Comparison of ENCODE assay signal across 16 cellular contexts in genomic region chr17:56206351-56206750, GRCh38. TPM values are rescaled to one million over a fixed set of nuclear protein-coding genes. Genes with fewer than 3 reads are reported as not detected.
A peak's percentile ranks its signal among the peaks of the same experiment; 100 is the strongest.
DNase-seq lines count a peak whose midpoint lies in the region; ATAC-seq and TF ChIP-seq lines count a peak whose summit lies in the region.
"Had no signal": no experiment of that assay in that cellular context is flagged by ENCODE, and none has a peak within 500 bp of the region (broad histone marks: within the 10 kb centered on the region; RNA-seq: fewer than 3 reads in every experiment).

No MANE protein-coding gene starts in this region.

- no peak for TF ChIP-seq POLR2A in ovary (IDR thresholded peaks at IDR 0.05)

- no peak overlapping the region for H3K56ac ChIP-seq in mesendoderm (ENCODE audit: low read length)

- H3K9ac ChIP-seq in Loucy (ENCODE audit: low read depth, low read length, poor library complexity, severe bottlenecking) (no peak overlapping the region), mesendoderm (ENCODE audit: low read length) (no peak overlapping the region)
- H3K9ac ChIP-seq: BLaER1 treated with 17β-estradiol and CSF1 and Interleukin-3, amounts not matched to agents 10 nM and 100 nM had no signal

- DNase-seq in activated naive CD8-positive, alpha-beta T cell treated with anti-CD3 and anti-CD28 coated beads for 36 hours: peak; percentile 4
- DNase-seq in activated naive CD8-positive, alpha-beta T cell treated with anti-CD3 and anti-CD28 coated beads, Interleukin-2, amount 50 U/mL, for 24 hours: no peak
- DNase-seq in mesendoderm: peak; percentile 7
- DNase-seq in NCI-H146 (lab: John Stamatoyannopoulos, UW): no peak
- no peak for DNase-seq in ovary
- DNase-seq: ACHN; Calu3; CD4-positive, CD25-positive, alpha-beta regulatory T cell; DMS 273 treated with DMSO at 0.1 percent for 48 hours; EL; H7 had no signal

- intact Hi-C loops in ovary (cut with DNase I): no loop called here

- H3K36me3 ChIP-seq in Loucy (ENCODE audit: insufficient read depth, low read length) (no peaks in the 10 kb centered on the region), mesendoderm (ENCODE audit: control insufficient read depth, insufficient read depth, low read length) (no peaks in the 10 kb centered on the region), ovary (no peaks in the 10 kb centered on the region)
- H3K36me3 ChIP-seq: BLaER1 treated with 17β-estradiol and CSF1 and Interleukin-3, amounts not matched to agents 10 nM and 100 nM had no signal

- no peak overlapping the region for H3K18ac ChIP-seq in mesendoderm (ENCODE audit: low read length)

- no peak overlapping the region for H3K27ac Mint-ChIP-seq in activated naive CD8-positive, alpha-beta T cell treated with anti-CD3 and anti-CD28 coated beads for 36 hours
- H3K27ac Mint-ChIP-seq in activated naive CD8-positive, alpha-beta T cell treated with anti-CD3 and anti-CD28 coated beads, Interleukin-2, amount 50 U/mL, for 24 hours: no peak overlapping the region
- H3K27ac Mint-ChIP-seq: CD4-positive, CD25-positive, alpha-beta regulatory T cell; GM23338 had no signal

- H3K27me3 Mint-ChIP-seq in activated naive CD8-positive, alpha-beta T cell treated with anti-CD3 and anti-CD28 coated beads for 36 hours: no peaks in the 10 kb centered on the region
- H3K27me3 Mint-ChIP-seq in activated naive CD8-positive, alpha-beta T cell treated with anti-CD3 and anti-CD28 coated beads, Interleukin-2, amount 50 U/mL, for 24 hours: no peaks in the 10 kb centered on the region

- TF ChIP-seq CTCF in Loucy (conservative IDR thresholded peaks at IDR 0.05; ENCODE audit: low read length) (no peak), ovary (IDR thresholded peaks at IDR 0.05) (no peak)

- H3K9me2 ChIP-seq in Loucy (replicated peaks; ENCODE audit: low read depth, low read length): no peaks in the 10 kb centered on the region

- no peak overlapping the region for H2BK15ac ChIP-seq in mesendoderm (replicated peaks; ENCODE audit: low read depth)

- H3K4me1 Mint-ChIP-seq in activated naive CD8-positive, alpha-beta T cell treated with anti-CD3 and anti-CD28 coated beads for 36 hours: peaks cover 10% of the 10 kb centered on the region
- H3K4me1 Mint-ChIP-seq in activated naive CD8-positive, alpha-beta T cell treated with anti-CD3 and anti-CD28 coated beads, Interleukin-2, amount 50 U/mL, for 24 hours: peaks cover 7% of the 10 kb centered on the region
- H3K4me1 Mint-ChIP-seq: GM23338 had no signal

- H2AK5ac ChIP-seq in mesendoderm (ENCODE audit: low read length): no peak overlapping the region

- peaks cover 11% of the 10 kb centered on the region for H3K9me3 Mint-ChIP-seq in activated naive CD8-positive, alpha-beta T cell treated with anti-CD3 and anti-CD28 coated beads for 36 hours
- peaks cover 10% of the 10 kb centered on the region for H3K9me3 Mint-ChIP-seq in activated naive CD8-positive, alpha-beta T cell treated with anti-CD3 and anti-CD28 coated beads, Interleukin-2, amount 50 U/mL, for 24 hours

- H4K8ac ChIP-seq in mesendoderm (ENCODE audit: low read depth, low read length): no peak overlapping the region

- H4K20me1 ChIP-seq in Loucy (ENCODE audit: insufficient read depth, low read length, poor library complexity, severe bottlenecking): no peaks in the 10 kb centered on the region
- H4K20me1 ChIP-seq: BLaER1 treated with 17β-estradiol and CSF1 and Interleukin-3, amounts not matched to agents 10 nM and 100 nM had no signal

- peak overlapping the region; percentile 62; the same call in 1 of the 2 replicates for H2AFZ ChIP-seq in Loucy (ENCODE audit: low read length)
- H2AFZ ChIP-seq: GM23338 had no signal

- no peaks in the 10 kb centered on the region for H3F3A ChIP-seq in Loucy (ENCODE audit: low read depth)

- no peak overlapping the region for H3K4me3 Mint-ChIP-seq in activated naive CD8-positive, alpha-beta T cell treated with anti-CD3 and anti-CD28 coated beads for 36 hours
- no peak overlapping the region for H3K4me3 Mint-ChIP-seq in activated naive CD8-positive, alpha-beta T cell treated with anti-CD3 and anti-CD28 coated beads, Interleukin-2, amount 50 U/mL, for 24 hours
- H3K4me3 Mint-ChIP-seq: CD4-positive, CD25-positive, alpha-beta regulatory T cell; GM23338 had no signal

- H3K23ac ChIP-seq in mesendoderm (ENCODE audit: low read length): no peak overlapping the region

- H3K4me2 ChIP-seq in Loucy (ENCODE audit: low read depth, low read length, poor library complexity, severe bottlenecking) (no peak overlapping the region), mesendoderm (ENCODE audit: low read length) (no peak overlapping the region)
- H3K4me2 ChIP-seq: BLaER1 treated with 17β-estradiol and CSF1 and Interleukin-3, amounts not matched to agents 10 nM and 100 nM; GM23338 had no signal

- no peak overlapping the region for H3K4me3 ChIP-seq in Loucy (ENCODE audit: low read length, poor library complexity, severe bottlenecking)
- H3K4me3 ChIP-seq in mesendoderm (ENCODE audit: low read length): no peak overlapping the region
- H3K4me3 ChIP-seq in ovary: no peak overlapping the region
- H3K4me3 ChIP-seq: BLaER1 treated with 17β-estradiol and CSF1 and Interleukin-3, amounts not matched to agents 10 nM and 100 nM; GM23338 had no signal

- no CpG with 5 or more reads among the region's 6 CpGs for WGBS in mesendoderm (ENCODE audit: extremely low coverage, insufficient coverage, low lambda C conversion rate)
- 70 to 81% (median 77%) methylated on average over 6 of the region's 6 CpGs for WGBS in ovary, 3 donors

- peaks cover 1% of the 10 kb centered on the region; the same call in 1 of the 2 replicates for H3K9me3 ChIP-seq in Loucy (ENCODE audit: insufficient read depth, low read depth, low read length)
- H3K9me3 ChIP-seq in ovary: no peaks in the 10 kb centered on the region

- no peaks in the 10 kb centered on the region for H3K36me3 Mint-ChIP-seq in activated naive CD8-positive, alpha-beta T cell treated with anti-CD3 and anti-CD28 coated beads for 36 hours
- H3K36me3 Mint-ChIP-seq in activated naive CD8-positive, alpha-beta T cell treated with anti-CD3 and anti-CD28 coated beads, Interleukin-2, amount 50 U/mL, for 24 hours (ENCODE audit: low read depth): no peaks in the 10 kb centered on the region
- H3K36me3 Mint-ChIP-seq: CD4-positive, CD25-positive, alpha-beta regulatory T cell had no signal

- no peak overlapping the region for H2BK120ac ChIP-seq in mesendoderm (ENCODE audit: low read depth, low read length)

- no peaks in the 10 kb centered on the region for H3K79me1 ChIP-seq in mesendoderm (ENCODE audit: low read length)

- H3K27me3 ChIP-seq in Loucy (ENCODE audit: insufficient read depth, low read length, poor library complexity, severe bottlenecking) (no peaks in the 10 kb centered on the region), mesendoderm (ENCODE audit: insufficient read depth, low read length, poor library complexity) (no peaks in the 10 kb centered on the region), ovary (no peaks in the 10 kb centered on the region)
- H3K27me3 ChIP-seq: BLaER1 treated with 17β-estradiol and CSF1 and Interleukin-3, amounts not matched to agents 10 nM and 100 nM had no signal

- no peak overlapping the region for H2BK5ac ChIP-seq in mesendoderm (ENCODE audit: low read length)

- H3K4ac ChIP-seq in mesendoderm (ENCODE audit: low read depth, low read length): no peak overlapping the region

- H3K27ac ChIP-seq in mesendoderm (ENCODE audit: low read depth, low read length) (no peak overlapping the region), ovary (no peak overlapping the region)
- H3K27ac ChIP-seq: BLaER1 treated with 17β-estradiol and CSF1 and Interleukin-3, amounts not matched to agents 10 nM and 100 nM had no signal

- no peak overlapping the region for H4K5ac ChIP-seq in mesendoderm (ENCODE audit: low read length)

- TF ChIP-seq EP300 in ovary (IDR thresholded peaks at IDR 0.05): no peak

- no peak for ATAC-seq in activated naive CD8-positive, alpha-beta T cell treated with anti-CD3 and anti-CD28 coated beads, Interleukin-2, amount 50 U/mL, for 24 hours
- no peak for ATAC-seq in HG03196 (IDR thresholded peaks at IDR 0.05; ENCODE audit: unreplicated experiment)
- ATAC-seq: GM23338, HepG2 had no signal

- no peaks in the 10 kb centered on the region for H3K79me2 ChIP-seq in Loucy (ENCODE audit: insufficient read depth, low read length)
- H3K79me2 ChIP-seq in mesendoderm (ENCODE audit: control insufficient read depth, insufficient read depth, low read length): no peaks in the 10 kb centered on the region

- H3K4me1 ChIP-seq in Loucy (ENCODE audit: insufficient read depth, low read length, poor library complexity, severe bottlenecking): no peaks in the 10 kb centered on the region
- no peaks in the 10 kb centered on the region for H3K4me1 ChIP-seq in mesendoderm (ENCODE audit: control insufficient read depth, low read depth, low read length)
- H3K4me1 ChIP-seq in ovary (ENCODE audit: insufficient read depth): no peaks in the 10 kb centered on the region
- H3K4me1 ChIP-seq: BLaER1 treated with 17β-estradiol and CSF1 and Interleukin-3, amounts not matched to agents 10 nM and 100 nM had no signal

RNA-seq across cellular contexts. Expression of gene ANKFN1, which starts 53.1 kb away (rescaled TPM):
- total RNA-seq in activated naive CD8-positive, alpha-beta T cell treated with anti-CD3 and anti-CD28 coated beads for 36 hours: not detected
- not detected for polyA plus RNA-seq in mesendoderm (2013, experiment 1 of 2)
- polyA plus RNA-seq in mesendoderm (2013, experiment 2 of 2): not detected
- 1 to 10 TPM in 2 of 7 donors, under 1 TPM in 3, not detected in 2; 0.25 to 4.4 (median 0.71) TPM for total RNA-seq in ovary
- under 1 TPM in 1 of 2 donors, not detected in 1; 0.02 TPM for polyA plus RNA-seq in ovary
- total RNA-seq: Calu3; CD4-positive, CD25-positive, alpha-beta regulatory T cell; GM23338; H7; HepG2 had no signal
- polyA plus RNA-seq: CD4-positive, CD25-positive, alpha-beta regulatory T cell; GM23338; HepG2 had no signal

Comparison
In these comparisons a context has a peak if more than half of its experiments do, and no peak if none do; other contexts are left out.
1. DNase-seq: peak in activated naive CD8-positive, alpha-beta T cell treated with anti-CD3 and anti-CD28 coated beads for 36 hours (single experiment) and mesendoderm (single experiment); none in activated naive CD8-positive, alpha-beta T cell treated with anti-CD3 and anti-CD28 coated beads, Interleukin-2, amount 50 U/mL, for 24 hours (single experiment), NCI-H146 (single experiment) and ovary (0 of 5).